Comparison of ENCODE assay signal across 8 cellular contexts in genomic region chr6:132218063-132218696, GRCh38.
A peak's percentile ranks its signal among the peaks of the same experiment; 100 is the strongest.
DNase-seq lines count a peak whose midpoint lies in the region; ATAC-seq and TF ChIP-seq lines count a peak whose summit lies in the region.

No MANE protein-coding gene starts in this region.

- H3K27me3 ChIP-seq in suprapubic skin: no peaks in the 10 kb centered on the region

- H3K4me1 ChIP-seq in suprapubic skin: no peaks in the 10 kb centered on the region

- 55% methylated on average over 5 of the region's 5 CpGs for WGBS in suprapubic skin

- TF ChIP-seq POLR2A in NB4 (IDR thresholded peaks at IDR 0.05; ENCODE audit: extremely low read depth, insufficient read length) (no peak), suprapubic skin (IDR thresholded peaks at IDR 0.05) (no peak)

- peak; percentile 9 for TF ChIP-seq CTCF in GM10248 (IDR thresholded peaks at IDR 0.05; ENCODE audit: control extremely low read depth, extremely low read depth, low read depth, missing control alignments)
- TF ChIP-seq CTCF in NB4 (IDR thresholded peaks at IDR 0.05; ENCODE audit: low read depth, low read length): peak; percentile 12
- TF ChIP-seq CTCF in cardiac fibroblast (IDR thresholded peaks at IDR 0.05; ENCODE audit: low read depth, low read length): peak; percentile 59
- TF ChIP-seq CTCF in suprapubic skin (IDR thresholded peaks at IDR 0.05): peak in 1 of 2 donors; percentile 24

- no peaks in the 10 kb centered on the region for H3K9me3 ChIP-seq in suprapubic skin

- ATAC-seq in GM21737 (IDR thresholded peaks at IDR 0.05; ENCODE audit: unreplicated experiment): no peak

- no peak for TF ChIP-seq EP300 in suprapubic skin (IDR thresholded peaks at IDR 0.05)

- CTCF ChIA-PET in GM10248 (lab: Yijun Ruan, JAX): interaction anchor here (0.6 to 4.9 kb wide), 13 partner anchors 9 to 523 kb away, joined by 3 to 30 read pairs (median 4); no protein-coding TSS in a partner anchor

- H3K27ac ChIP-seq in substantia nigra (ENCODE audit: low read depth, low read length, poor library complexity, severe bottlenecking) (no peak overlapping the region), suprapubic skin (no peak overlapping the region)

- no peaks in the 10 kb centered on the region for H3K36me3 ChIP-seq in suprapubic skin

- DNase-seq in GM10248 (ENCODE audit: extremely low spot score) (peak; percentile 9), NB4 (ENCODE audit: low read depth) (peak; percentile 22), cardiac fibroblast (ENCODE audit: low read depth in 2 of 2) (peak; percentile 62 to 74), myocyte (ENCODE audit: low read depth) (peak; percentile 40), NCI-H2081 treated with DMSO at 0.1 percent for 48 hours (lab: John Stamatoyannopoulos, UW) (no peak), substantia nigra (lab: John Stamatoyannopoulos, UW) (no peak), suprapubic skin (ENCODE audit: low spot score in 2 of 2) (no peak)

- H3K4me3 ChIP-seq in NB4 (ENCODE audit: low read depth, low read length) (no peak overlapping the region), cardiac fibroblast (replicated peaks in 1 of 2; ENCODE audit: low read depth in 2 of 2, low read length in 2 of 2) (no peak overlapping the region), suprapubic skin (no peak overlapping the region)

- POLR2A ChIA-PET in GM10248 (lab: Yijun Ruan, JAX): no interaction called here

Comparison
In these comparisons a context has a peak if more than half of its experiments do, and no peak if none do; other contexts are left out.
1. DNase-seq: peak in GM10248 (single experiment), NB4 (single experiment), cardiac fibroblast (2 of 2) and myocyte (single experiment); none in NCI-H2081 treated with DMSO at 0.1 percent for 48 hours (single experiment), substantia nigra (0 of 49) and suprapubic skin (0 of 2).